Comparison of ENCODE assay signal across 13 cellular contexts in genomic region chr3:12222765-12223485, GRCh38.
DNase-seq lines count a peak whose midpoint lies in the region; TF ChIP-seq lines count a peak whose summit lies in the region.
"Had no signal": no experiment of that assay in that cellular context is flagged by ENCODE, and none has a peak within 500 bp of the region (broad histone marks: within the 10 kb centered on the region; RNA-seq: fewer than 3 reads in every experiment).

No MANE protein-coding gene starts in this region.

- no peak overlapping the region for H2BK5ac ChIP-seq in trophoblast cell (ENCODE audit: low read depth, low read length, poor library complexity)

- H2AFZ ChIP-seq in trophoblast cell (ENCODE audit: insufficient read depth, low read length, poor library complexity), result no peak overlapping the region

- H3K4me1 ChIP-seq in esophagus squamous epithelium (peaks cover 0 to 32% (median 6%) of the 10 kb centered on the region in 3 donors), trophoblast cell (ENCODE audit: control insufficient read depth in 1 of 2, insufficient read depth in 2 of 2, low read length in 2 of 2) (peaks cover 3 to 5% of the 10 kb centered on the region in 2 experiments)

- peaks cover 2% of the 10 kb centered on the region for H3K79me1 ChIP-seq in trophoblast cell (ENCODE audit: low read length)

- H3K79me2 ChIP-seq in trophoblast cell (ENCODE audit: control insufficient read depth, insufficient read depth, low read length, poor library complexity), result peaks cover 1% of the 10 kb centered on the region

- no peaks in the 10 kb centered on the region for H3K27me3 ChIP-seq in esophagus squamous epithelium
- H3K27me3 ChIP-seq in trophoblast cell (ENCODE audit: insufficient read depth, low read length), result no peaks in the 10 kb centered on the region
- H3K27me3 ChIP-seq: brain microvascular endothelial cell had no signal

- no peak for TF ChIP-seq POLR2A in esophagus squamous epithelium (IDR thresholded peaks at IDR 0.05)

- H4K12ac ChIP-seq in trophoblast cell (ENCODE audit: low read depth, low read length), result no peak overlapping the region

- H3K27ac ChIP-seq in esophagus squamous epithelium (peak overlapping the region in 3 of 4 donors; percentile 1 to 43 (median 43)), trophoblast cell (ENCODE audit: low read depth, low read length) (no peak overlapping the region)
- H3K27ac ChIP-seq: brain microvascular endothelial cell had no signal

- no peak overlapping the region for H3K4me3 ChIP-seq in esophagus squamous epithelium
- no peak overlapping the region for H3K4me3 ChIP-seq in trophoblast cell (ENCODE audit: low read depth, low read length)

- no peak overlapping the region for H3K23ac ChIP-seq in trophoblast cell (ENCODE audit: low read length)

- H2BK120ac ChIP-seq in trophoblast cell (ENCODE audit: insufficient read depth, low read length, poor library complexity), result no peak overlapping the region

- H3K9ac ChIP-seq in trophoblast cell (ENCODE audit: low read length), result no peak overlapping the region

- H3K4ac ChIP-seq in trophoblast cell (ENCODE audit: low read depth, low read length), result no peak overlapping the region

- H3K9me3 ChIP-seq in esophagus squamous epithelium (no peaks in the 10 kb centered on the region), trophoblast cell (ENCODE audit: insufficient read depth, low read depth, low read length) (no peaks in the 10 kb centered on the region)

- H3K4me2 ChIP-seq in trophoblast cell (ENCODE audit: low read length), result no peak overlapping the region

- TF ChIP-seq CTCF in esophagus squamous epithelium (IDR thresholded peaks at IDR 0.05), result no peak

- intact Hi-C loops in esophagus squamous epithelium (cut with DNase I), result no loop called here

- H3K36me3 ChIP-seq in esophagus squamous epithelium (no peaks in the 10 kb centered on the region), trophoblast cell (ENCODE audit: control insufficient read depth in 1 of 2, insufficient read depth in 2 of 2, low read length in 2 of 2) (no peaks in the 10 kb centered on the region)
- H3K36me3 ChIP-seq: brain microvascular endothelial cell had no signal

- WGBS in esophagus squamous epithelium, 2 donors, result 35 to 49% methylated on average over 6 of the region's 6 CpGs
- no CpG with 5 or more reads among the region's 6 CpGs for WGBS in trophoblast cell (ENCODE audit: extremely low coverage, insufficient coverage, insufficient read length)

- no peak overlapping the region for H3K14ac ChIP-seq in trophoblast cell (ENCODE audit: low read length)

- no peak overlapping the region for H2AK5ac ChIP-seq in trophoblast cell (ENCODE audit: low read length)

- no peak overlapping the region for H2BK12ac ChIP-seq in trophoblast cell (ENCODE audit: low read length)

- DNase-seq in GF-D8 (lab: John Stamatoyannopoulos, UW) (peak; percentile 38), NCI-H226 (peak; percentile 77), esophagus squamous epithelium (lab: John Stamatoyannopoulos, UW) (no peak), trophoblast cell (peak; percentile 52 to 91), COLO668 (lab: John Stamatoyannopoulos, UW; ENCODE audit: unreplicated experiment) (no peak), SK-N-DZ (ENCODE audit: low spot score) (no peak), DMS153 treated with DMSO at 0.1 percent for 48 hours (lab: John Stamatoyannopoulos, UW; ENCODE audit: unreplicated experiment) (no peak)
- no peak for DNase-seq in activated CD4-positive, CD25-positive, alpha-beta regulatory T cell (lab: John Stamatoyannopoulos, UW)
- DNase-seq: activated CD4-positive, CD25-positive, alpha-beta regulatory T cell treated with anti-CD3 and anti-CD28 coated beads, Interleukin-2, amount 50 U/mL, for 72 hours; activated T-cell treated with anti-CD3 and anti-CD28 coated beads, Interleukin-2, amount 50 U/mL, for 24 hours; brain microvascular endothelial cell; kidney; Right ventricle myocardium superior had no signal

- H3K18ac ChIP-seq in trophoblast cell (ENCODE audit: low read length), result no peak overlapping the region

- H4K91ac ChIP-seq in trophoblast cell (ENCODE audit: low read depth, low read length), result no peak overlapping the region

- H4K8ac ChIP-seq in trophoblast cell (ENCODE audit: low read depth, low read length), result no peak overlapping the region

Comparison
In these comparisons a context has a peak if more than half of its experiments do, and no peak if none do; other contexts are left out.
1. DNase-seq: peak in GF-D8 (single experiment), NCI-H226 (single experiment) and trophoblast cell (2 of 2); none in esophagus squamous epithelium (single experiment), COLO668 (single experiment), SK-N-DZ (single experiment), activated CD4-positive, CD25-positive, alpha-beta regulatory T cell (0 of 4) and DMS153 treated with DMSO at 0.1 percent for 48 hours (single experiment).